ENCODE assay signal across 1 cellular context in the genomic region with DNA sequence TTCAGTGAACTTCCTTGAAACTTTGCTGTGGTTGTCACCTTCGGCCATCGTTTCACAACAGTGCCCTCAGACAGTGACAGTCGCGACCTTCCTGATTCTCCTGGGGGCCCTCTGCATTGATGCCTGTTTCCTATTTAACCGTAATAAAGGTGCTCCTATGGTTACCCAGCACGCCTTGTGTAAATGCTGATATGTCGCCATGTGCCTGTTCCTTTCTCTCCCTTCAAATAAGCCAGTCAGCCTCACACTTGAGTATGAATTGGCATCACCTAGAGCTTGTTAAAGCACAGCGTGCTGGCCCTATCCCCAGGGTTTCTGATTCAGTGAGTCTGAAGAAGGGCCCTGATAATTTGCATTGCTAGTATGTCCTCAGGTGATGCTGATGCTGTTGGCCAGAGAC.
TF ChIP-seq lines count a peak whose summit lies in the region.

No MANE protein-coding gene starts in this region.

TF ChIP-seq in WTC11, 78 proteins besides CTCF, POLR2A, EP300 and RAD21 (continued from another document):
- TF ChIP-seq, protein P1, sequence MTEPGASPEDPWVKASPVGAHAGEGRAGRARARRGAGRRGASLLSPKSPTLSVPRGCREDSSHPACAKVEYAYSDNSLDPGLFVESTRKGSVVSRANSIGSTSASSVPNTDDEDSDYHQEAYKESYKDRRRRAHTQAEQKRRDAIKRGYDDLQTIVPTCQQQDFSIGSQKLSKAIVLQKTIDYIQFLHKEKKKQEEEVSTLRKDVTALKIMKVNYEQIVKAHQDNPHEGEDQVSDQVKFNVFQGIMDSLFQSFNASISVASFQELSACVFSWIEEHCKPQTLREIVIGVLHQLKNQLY (CRISPR knock-in tag; IDR thresholded peaks at IDR 0.05) = no peak
